ENCODE assay signal across 1 cellular context in the genomic region with DNA sequence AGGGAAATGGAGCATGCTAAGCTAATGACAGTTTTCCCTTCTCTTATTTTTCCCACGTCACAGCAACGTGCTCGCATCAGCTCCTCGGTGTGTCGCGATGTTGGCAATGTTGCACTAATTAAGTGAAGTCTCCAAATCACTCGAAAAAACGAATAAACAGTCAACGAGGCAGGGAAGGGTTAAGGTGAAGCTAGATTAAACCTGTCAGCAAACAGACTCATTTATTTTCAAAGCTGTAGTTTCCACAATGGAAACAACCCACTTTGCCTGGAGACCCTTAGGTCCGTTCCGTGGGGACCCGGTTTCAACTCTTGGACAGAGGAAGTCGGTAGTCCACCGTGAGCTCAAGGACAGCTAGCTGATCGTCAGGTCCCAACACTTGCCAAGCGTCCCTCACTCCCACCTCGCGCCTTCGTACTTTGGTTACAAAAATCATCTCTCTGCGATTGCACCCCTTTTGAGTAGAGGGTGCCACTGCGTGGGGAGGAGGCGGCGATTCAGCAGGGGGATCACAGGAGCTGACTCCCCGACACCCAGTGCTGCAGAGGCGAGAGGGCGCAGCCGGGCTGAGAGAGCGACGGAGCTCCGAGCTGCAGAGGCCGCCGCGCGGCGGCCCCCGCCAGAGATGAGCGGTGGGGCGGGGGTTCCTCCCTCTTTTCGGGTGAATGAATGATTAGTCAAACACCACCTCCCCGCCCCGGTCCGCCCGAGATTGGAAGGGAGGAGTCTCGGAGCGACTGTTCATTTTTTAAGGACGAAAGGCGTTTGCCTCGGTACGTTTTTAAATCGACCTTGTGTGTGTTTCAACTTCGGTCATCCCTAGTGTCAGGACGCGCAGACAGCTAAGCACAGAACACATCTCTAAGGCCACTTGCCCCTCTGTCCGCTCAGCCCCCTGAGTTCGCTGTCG.
TF ChIP-seq lines count a peak whose summit lies in the region.

No MANE protein-coding gene starts in this region.

TF ChIP-seq in HEK293, 187 proteins besides CTCF, POLR2A, EP300 and RAD21 (continued from another document):
- TF ChIP-seq, protein P1, sequence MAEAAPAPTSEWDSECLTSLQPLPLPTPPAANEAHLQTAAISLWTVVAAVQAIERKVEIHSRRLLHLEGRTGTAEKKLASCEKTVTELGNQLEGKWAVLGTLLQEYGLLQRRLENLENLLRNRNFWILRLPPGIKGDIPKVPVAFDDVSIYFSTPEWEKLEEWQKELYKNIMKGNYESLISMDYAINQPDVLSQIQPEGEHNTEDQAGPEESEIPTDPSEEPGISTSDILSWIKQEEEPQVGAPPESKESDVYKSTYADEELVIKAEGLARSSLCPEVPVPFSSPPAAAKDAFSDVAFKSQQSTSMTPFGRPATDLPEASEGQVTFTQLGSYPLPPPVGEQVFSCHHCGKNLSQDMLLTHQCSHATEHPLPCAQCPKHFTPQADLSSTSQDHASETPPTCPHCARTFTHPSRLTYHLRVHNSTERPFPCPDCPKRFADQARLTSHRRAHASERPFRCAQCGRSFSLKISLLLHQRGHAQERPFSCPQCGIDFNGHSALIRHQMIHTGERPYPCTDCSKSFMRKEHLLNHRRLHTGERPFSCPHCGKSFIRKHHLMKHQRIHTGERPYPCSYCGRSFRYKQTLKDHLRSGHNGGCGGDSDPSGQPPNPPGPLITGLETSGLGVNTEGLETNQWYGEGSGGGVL (tag by site-specific recombination; IDR thresholded peaks at IDR 0.05), result peak; percentile 74; the same call in 1 of the 2 replicates
- TF ChIP-seq GLIS1 (tag by site-specific recombination; IDR thresholded peaks at IDR 0.05) (no peak), ZNF211 (tag by site-specific recombination; IDR thresholded peaks at IDR 0.05; ENCODE audit: low read depth) (no peak), ZBTB20 (tag by site-specific recombination; IDR thresholded peaks at IDR 0.05) (no peak), PATZ1 (tag by site-specific recombination; IDR thresholded peaks at IDR 0.05) (no peak), HIC1 (tag by site-specific recombination; IDR thresholded peaks at IDR 0.05) (no peak), ZNF670 (tag by site-specific recombination; IDR thresholded peaks at IDR 0.05; ENCODE audit: low read depth) (no peak), ZBTB17 (tag by site-specific recombination; IDR thresholded peaks at IDR 0.05) (peak; percentile 98), GLI4 (tag by site-specific recombination; IDR thresholded peaks at IDR 0.05) (no peak), ZNF747 (tag by site-specific recombination; IDR thresholded peaks at IDR 0.05) (no peak), PRDM1 (tag by site-specific recombination; IDR thresholded peaks at IDR 0.05) (no peak), OSR2 (tag by site-specific recombination; IDR thresholded peaks at IDR 0.05) (no peak), ZNF202 (tag by site-specific recombination; IDR thresholded peaks at IDR 0.05; ENCODE audit: borderline replicate concordance) (no peak), KLF1 (tag by site-specific recombination; IDR thresholded peaks at IDR 0.05) (peak; percentile 44; the same call in 1 of the 2 replicates), WT1 (tag by site-specific recombination; IDR thresholded peaks at IDR 0.05) (peak; percentile 71), ZNF560 (tag by site-specific recombination; IDR thresholded peaks at IDR 0.05; ENCODE audit: borderline replicate concordance) (no peak), ZNF148 (tag by site-specific recombination; IDR thresholded peaks at IDR 0.05; ENCODE audit: borderline replicate concordance) (no peak), ZEB2 (tag by site-specific recombination; IDR thresholded peaks at IDR 0.05) (no peak), SP2 (tag by site-specific recombination; IDR thresholded peaks at IDR 0.05) (peak; percentile 27; the same call in 1 of the 2 replicates), ZNF660 (tag by site-specific recombination; IDR thresholded peaks at IDR 0.05) (no peak), PRDM10 (tag by site-specific recombination; IDR thresholded peaks at IDR 0.05) (peak; percentile 47; the same call in 1 of the 2 replicates), ZNF335 (tag by site-specific recombination; conservative IDR thresholded peaks at IDR 0.05) (peak; percentile 62), SP3 (tag by site-specific recombination; IDR thresholded peaks at IDR 0.05) (peak; percentile 57), ZNF184 (tag by site-specific recombination; IDR thresholded peaks at IDR 0.05) (no peak), ZNF140 (tag by site-specific recombination; IDR thresholded peaks at IDR 0.05) (no peak), SP7 (tag by site-specific recombination; IDR thresholded peaks at IDR 0.05) (no peak), ZNF23 (tag by site-specific recombination; IDR thresholded peaks at IDR 0.05; ENCODE audit: borderline replicate concordance) (no peak), ZNF24 (tag by site-specific recombination; IDR thresholded peaks at IDR 0.05) (peak; percentile 77), REPIN1 (tag by site-specific recombination; IDR thresholded peaks at IDR 0.05; ENCODE audit: low read depth) (no peak), ZNF544 (tag by site-specific recombination; IDR thresholded peaks at IDR 0.05) (no peak), SETDB1 (IDR thresholded peaks at IDR 0.05; ENCODE audit: insufficient read length, low read length) (no peak), KLF8 (tag by site-specific recombination; IDR thresholded peaks at IDR 0.05) (0 out of 2 replicates have a peak, but pooled peaks have one; percentile 13), ZNF391 (tag by site-specific recombination; IDR thresholded peaks at IDR 0.05; ENCODE audit: borderline replicate concordance, low read depth) (no peak), ZNF776 (tag by site-specific recombination; IDR thresholded peaks at IDR 0.05; ENCODE audit: borderline replicate concordance) (no peak), ZNF416 (tag by site-specific recombination; IDR thresholded peaks at IDR 0.05) (no peak)
- TF ChIP-seq, protein P2, sequence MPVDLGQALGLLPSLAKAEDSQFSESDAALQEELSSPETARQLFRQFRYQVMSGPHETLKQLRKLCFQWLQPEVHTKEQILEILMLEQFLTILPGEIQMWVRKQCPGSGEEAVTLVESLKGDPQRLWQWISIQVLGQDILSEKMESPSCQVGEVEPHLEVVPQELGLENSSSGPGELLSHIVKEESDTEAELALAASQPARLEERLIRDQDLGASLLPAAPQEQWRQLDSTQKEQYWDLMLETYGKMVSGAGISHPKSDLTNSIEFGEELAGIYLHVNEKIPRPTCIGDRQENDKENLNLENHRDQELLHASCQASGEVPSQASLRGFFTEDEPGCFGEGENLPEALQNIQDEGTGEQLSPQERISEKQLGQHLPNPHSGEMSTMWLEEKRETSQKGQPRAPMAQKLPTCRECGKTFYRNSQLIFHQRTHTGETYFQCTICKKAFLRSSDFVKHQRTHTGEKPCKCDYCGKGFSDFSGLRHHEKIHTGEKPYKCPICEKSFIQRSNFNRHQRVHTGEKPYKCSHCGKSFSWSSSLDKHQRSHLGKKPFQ (tag by site-specific recombination; IDR thresholded peaks at IDR 0.05), result no peak
- TF ChIP-seq, protein P3, sequence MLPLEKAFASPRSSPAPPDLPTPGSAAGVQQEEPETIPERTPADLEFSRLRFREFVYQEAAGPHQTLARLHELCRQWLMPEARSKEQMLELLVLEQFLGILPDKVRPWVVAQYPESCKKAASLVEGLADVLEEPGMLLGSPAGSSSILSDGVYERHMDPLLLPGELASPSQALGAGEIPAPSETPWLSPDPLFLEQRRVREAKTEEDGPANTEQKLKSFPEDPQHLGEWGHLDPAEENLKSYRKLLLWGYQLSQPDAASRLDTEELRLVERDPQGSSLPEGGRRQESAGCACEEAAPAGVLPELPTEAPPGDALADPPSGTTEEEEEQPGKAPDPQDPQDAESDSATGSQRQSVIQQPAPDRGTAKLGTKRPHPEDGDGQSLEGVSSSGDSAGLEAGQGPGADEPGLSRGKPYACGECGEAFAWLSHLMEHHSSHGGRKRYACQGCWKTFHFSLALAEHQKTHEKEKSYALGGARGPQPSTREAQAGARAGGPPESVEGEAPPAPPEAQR (tag by site-specific recombination; IDR thresholded peaks at IDR 0.05), result no peak
- TF ChIP-seq, protein P4, sequence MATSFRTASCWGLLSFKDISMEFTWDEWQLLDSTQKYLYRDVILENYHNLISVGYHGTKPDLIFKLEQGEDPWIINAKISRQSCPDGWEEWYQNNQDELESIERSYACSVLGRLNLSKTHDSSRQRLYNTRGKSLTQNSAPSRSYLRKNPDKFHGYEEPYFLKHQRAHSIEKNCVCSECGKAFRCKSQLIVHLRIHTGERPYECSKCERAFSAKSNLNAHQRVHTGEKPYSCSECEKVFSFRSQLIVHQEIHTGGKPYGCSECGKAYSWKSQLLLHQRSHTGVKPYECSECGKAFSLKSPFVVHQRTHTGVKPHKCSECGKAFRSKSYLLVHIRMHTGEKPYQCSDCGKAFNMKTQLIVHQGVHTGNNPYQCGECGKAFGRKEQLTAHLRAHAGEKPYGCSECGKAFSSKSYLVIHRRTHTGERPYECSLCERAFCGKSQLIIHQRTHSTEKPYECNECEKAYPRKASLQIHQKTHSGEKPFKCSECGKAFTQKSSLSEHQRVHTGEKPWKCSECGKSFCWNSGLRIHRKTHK (tag by site-specific recombination; IDR thresholded peaks at IDR 0.05), result no peak
TF ChIP-seq in HEK293: peak in this region for 11.
